In the genomic region with DNA sequence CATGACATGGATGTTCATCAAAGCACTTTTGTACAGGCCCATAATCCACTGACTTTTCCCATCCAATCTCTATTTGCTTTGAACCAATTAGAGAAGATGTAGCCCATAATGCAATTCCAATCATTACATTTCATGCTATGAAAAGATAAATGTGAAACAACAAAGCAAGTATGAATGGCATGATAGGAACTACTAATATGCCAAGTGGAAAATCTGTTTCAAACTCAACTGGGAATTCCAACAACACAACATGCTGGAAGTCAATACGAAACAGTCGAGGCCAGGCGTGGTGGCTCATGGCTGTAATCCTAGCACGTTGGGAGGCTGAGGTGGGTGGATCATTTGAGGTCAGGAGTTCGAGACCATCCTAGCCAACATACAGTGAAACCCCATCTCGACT, we compare ENCODE assay signal across 35 cellular contexts. TPM values are rescaled to one million over a fixed set of nuclear protein-coding genes. Genes with fewer than 3 reads are reported as not detected.
DNase-seq lines count a peak whose midpoint lies in the region; ATAC-seq and TF ChIP-seq lines count a peak whose summit lies in the region.
"Had no signal": no experiment of that assay in that cellular context is flagged by ENCODE, and none has a peak within 500 bp of the region (broad histone marks: within the 10 kb centered on the region; RNA-seq: fewer than 3 reads in every experiment).

No MANE protein-coding gene starts in this region.

- DNase-seq in AG04449 (ENCODE audit: low read depth, low spot score) (peak; percentile 42), IMR-90 (peak; percentile 26), choroid plexus epithelial cell (ENCODE audit: low read depth) (peak; percentile 57), mesenchymal stem cell (peak; percentile 11), T-cell (no peak)
- DNase-seq in stimulated activated naive CD4-positive, alpha-beta T cell treated with Interleukin-2 at 50 U/mL for 16 hours (lab: John Stamatoyannopoulos, UW): no peak
- DNase-seq in activated T-cell treated with anti-CD3 and anti-CD28 coated beads, Interleukin-2, amount 50 U/mL, for 4 hours: no peak
- DNase-seq: 8988T; activated CD4-positive, alpha-beta T cell treated with anti-CD3 and anti-CD28 coated beads, Interleukin-2, amount 10 ng/mL, durations not matched to agents 7 days and 5 days; activated CD8-positive, alpha-beta memory T cell treated with anti-CD3 and anti-CD28 coated beads, Interleukin-2, amount 10 ng/mL, durations not matched to agents 7 days and 5 days; activated naive CD4-positive, alpha-beta T cell; activated T-cell treated with anti-CD3 and anti-CD28 coated beads, Interleukin-2, amount 50 U/mL, for 72 hours; adrenal gland; AML-193; DMS 273 treated with DMSO at 0.1 percent for 48 hours; effector memory CD8-positive, alpha-beta T cell; erythroblast; hypothalamus; immature natural killer cell; Kasumi-1; left lung; naive B cell; NCI-H146; NCI-H510A; PC-3; psoas muscle; stimulated activated CD4-positive, alpha-beta T cell treated with anti-CD3 and anti-CD28 coated beads, Interleukin-15, amount 100 ng/mL, for 24 hours; stimulated activated naive CD8-positive, alpha-beta T cell treated with anti-CD3 and anti-CD28 coated beads, Interleukin-15, amount 100 ng/mL, for 72 hours; thyroid gland had no signal

- H3K56ac ChIP-seq in IMR-90 (ENCODE audit: extremely low read depth, insufficient read depth, low read length): no peak overlapping the region

- ATAC-seq in IMR-90 (ENCODE audit: low read depth) (peak; percentile 12), GM21786 (IDR thresholded peaks at IDR 0.05; ENCODE audit: unreplicated experiment) (no peak), T-cell (replicated peaks in 1 of 4) (no peak)
- no peak for ATAC-seq in activated T-cell treated with anti-CD3 and anti-CD28 coated beads, Interleukin-2, amount 50 U/mL, for 4 hours
- ATAC-seq: activated CD8-positive, alpha-beta memory T cell treated with anti-CD3 and anti-CD28 coated beads, Interleukin-2, amount 10 ng/mL, durations not matched to agents 7 days and 5 days; CD8-positive, alpha-beta T cell; effector memory CD8-positive, alpha-beta T cell; left lung; PC-3; psoas muscle; Right ventricle myocardium inferior; stimulated activated naive CD8-positive, alpha-beta T cell treated with anti-CD3 and anti-CD28 coated beads, Interleukin-15, amount 100 ng/mL, for 72 hours had no signal

- H2BK120ac ChIP-seq in IMR-90 (ENCODE audit: low read depth, low read length) (peak overlapping the region; percentile 85), mesenchymal stem cell (ENCODE audit: low read depth, low read length) (no peak overlapping the region)

- CTCF ChIA-PET in AG04449 (lab: Yijun Ruan, JAX): no interaction called here
- CTCF ChIA-PET in IMR-90 (lab: Yijun Ruan, JAX): no interaction called here
- CTCF ChIA-PET in T-cell (lab: Charles Lee): no interaction called here

- H2BK15ac ChIP-seq in IMR-90 (ENCODE audit: low read depth, low read length): peak overlapping the region; percentile 74; the same call in 2 of the 3 replicates
- no peak overlapping the region for H2BK15ac ChIP-seq in mesenchymal stem cell (ENCODE audit: low read depth, poor library complexity, severe bottlenecking)

- no peak for TF ChIP-seq RAD21 in IMR-90 (IDR thresholded peaks at IDR 0.05; ENCODE audit: low read length)

- H2AK9ac ChIP-seq in IMR-90 (replicated peaks; ENCODE audit: low read depth, low read length, poor library complexity): no peak overlapping the region

- peak overlapping the region; percentile 37; the same call in 1 of the 2 replicates for H3K14ac ChIP-seq in IMR-90 (replicated peaks; ENCODE audit: low read depth, low read length)
- no peak overlapping the region for H3K14ac ChIP-seq in mesenchymal stem cell (ENCODE audit: low read length in 2 of 2)

- H3K9ac ChIP-seq in IMR-90 (ENCODE audit: low read depth, low read length) (no peak overlapping the region), mesenchymal stem cell (ENCODE audit: low read length) (no peak overlapping the region)

- H3K9me3 Mint-ChIP-seq in T-cell: no peaks in the 10 kb centered on the region
- H3K9me3 Mint-ChIP-seq in activated T-cell treated with anti-CD3 and anti-CD28 coated beads, Interleukin-2, amount 50 U/mL, for 4 hours: no peaks in the 10 kb centered on the region
- H3K9me3 Mint-ChIP-seq: activated CD4-positive, alpha-beta T cell treated with anti-CD3 and anti-CD28 coated beads, Interleukin-2, amount 10 ng/mL, durations not matched to agents 7 days and 5 days; activated T-cell treated with anti-CD3 and anti-CD28 coated beads, Interleukin-2, amount 50 U/mL, for 72 hours; CD8-positive, alpha-beta T cell; effector memory CD8-positive, alpha-beta T cell; immature natural killer cell; stimulated activated naive CD8-positive, alpha-beta T cell treated with anti-CD3 and anti-CD28 coated beads, Interleukin-15, amount 100 ng/mL, for 72 hours had no signal

- no peak overlapping the region for H4K5ac ChIP-seq in IMR-90 (ENCODE audit: low read depth, low read length)

- H3K36me3 ChIP-seq in IMR-90 (ENCODE audit: control insufficient read depth, insufficient read depth, low read length) (no peaks in the 10 kb centered on the region), mesenchymal stem cell (ENCODE audit: control insufficient read depth in 1 of 2, insufficient read depth in 2 of 2, low read depth in 1 of 2, low read length in 2 of 2) (no peaks in the 10 kb centered on the region)
- H3K36me3 ChIP-seq: adrenal gland, HAP-1, left lung, neutrophil, thyroid gland had no signal

- H3K4ac ChIP-seq in IMR-90 (ENCODE audit: low read depth, low read length) (peak overlapping the region; percentile 47), mesenchymal stem cell (ENCODE audit: low read depth in 1 of 2, low read length in 2 of 2) (peak overlapping the region in 1 of 2 experiments; percentile 53)

- peak overlapping the region; percentile 80; the same call in 1 of the 2 replicates for H2BK20ac ChIP-seq in IMR-90 (ENCODE audit: low read depth, low read length)

- no peaks in the 10 kb centered on the region for H4K20me1 ChIP-seq in IMR-90 (ENCODE audit: insufficient read depth, low read length)

- no TSS peak for BruUV-seq in IMR-90 (replicated peaks; lab: Mats Ljungman, UMichigan)

- in situ Hi-C loops in IMR-90 (cut with MboI; ENCODE audit: low sequenced_read_pairs): no loop called here

- peaks cover 16 to 26% (median 16%) of the 10 kb centered on the region in 3 donors for H3K4me1 Mint-ChIP-seq in T-cell
- H3K4me1 Mint-ChIP-seq in activated T-cell treated with anti-CD3 and anti-CD28 coated beads, Interleukin-2, amount 50 U/mL, for 4 hours (ENCODE audit: low read depth): peaks cover 17% of the 10 kb centered on the region

- no CpG with 5 or more reads among the region's 6 CpGs for WGBS in IMR-90 (ENCODE audit: extremely low coverage in 2 of 2, insufficient read length in 1 of 2), 2 experiments
- WGBS in mesenchymal stem cell: 87% methylated on average over 3 of the region's 6 CpGs

- H2BK12ac ChIP-seq in mesenchymal stem cell (ENCODE audit: low read length in 2 of 2): peak overlapping the region; percentile 86 to 96

- H3K27ac ChIP-seq in IMR-90 (ENCODE audit: insufficient read depth, low read length) (no peak overlapping the region), mesenchymal stem cell (ENCODE audit: low read length, poor library complexity, severe bottlenecking) (peak overlapping the region; percentile 12)
- H3K27ac ChIP-seq: adrenal gland, coronary artery, left lung, neutrophil, psoas muscle, thyroid gland had no signal

- H3K18ac ChIP-seq in IMR-90 (ENCODE audit: low read depth, low read length) (no peak overlapping the region; the same call in 1 of the 2 replicates), mesenchymal stem cell (ENCODE audit: low read depth in 1 of 2, low read length in 2 of 2) (peak overlapping the region; percentile 52 to 83)

- H2BK5ac ChIP-seq in IMR-90 (ENCODE audit: low read depth, low read length, poor library complexity, severe bottlenecking) (peak overlapping the region; percentile 32), mesenchymal stem cell (ENCODE audit: low read depth, low read length, poor library complexity, severe bottlenecking) (no peak overlapping the region)

- H3K36me3 Mint-ChIP-seq in T-cell: no peaks in the 10 kb centered on the region
- H3K36me3 Mint-ChIP-seq in activated T-cell treated with anti-CD3 and anti-CD28 coated beads, Interleukin-2, amount 50 U/mL, for 4 hours (ENCODE audit: insufficient read depth): no peaks in the 10 kb centered on the region
- H3K36me3 Mint-ChIP-seq: CD8-positive, alpha-beta T cell; immature natural killer cell; naive B cell had no signal

- POLR2A ChIA-PET in AG04449 (lab: Yijun Ruan, JAX): no interaction called here
- POLR2A ChIA-PET in IMR-90 (lab: Charles Lee; ENCODE audit: unreplicated experiment): no interaction called here
- POLR2A ChIA-PET in T-cell (lab: Charles Lee): no interaction called here

- no peak for TF ChIP-seq POLR2A in IMR-90 (IDR thresholded peaks at IDR 0.05; ENCODE audit: low read depth, low read length)

- H3K27ac Mint-ChIP-seq in T-cell: no peak overlapping the region
- H3K27ac Mint-ChIP-seq: activated CD4-positive, alpha-beta T cell treated with anti-CD3 and anti-CD28 coated beads, Interleukin-2, amount 10 ng/mL, durations not matched to agents 7 days and 5 days; activated CD8-positive, alpha-beta memory T cell treated with anti-CD3 and anti-CD28 coated beads, Interleukin-2, amount 10 ng/mL, durations not matched to agents 7 days and 5 days; activated T-cell treated with anti-CD3 and anti-CD28 coated beads, Interleukin-2, amount 50 U/mL, for 72 hours; CD8-positive, alpha-beta T cell; immature natural killer cell; naive B cell; stimulated activated naive CD8-positive, alpha-beta T cell treated with anti-CD3 and anti-CD28 coated beads, Interleukin-15, amount 100 ng/mL, for 72 hours had no signal

- no peaks in the 10 kb centered on the region for H3K79me1 ChIP-seq in IMR-90 (ENCODE audit: low read depth in 1 of 2, low read length in 2 of 2)
- H3K79me1 ChIP-seq in mesenchymal stem cell (replicated peaks; ENCODE audit: low read length, poor library complexity, severe bottlenecking): no peaks in the 10 kb centered on the region

- peaks cover 11% of the 10 kb centered on the region for H3K27me3 ChIP-seq in IMR-90 (ENCODE audit: control insufficient read depth, insufficient read depth, low read length)
- peaks cover 2 to 10% of the 10 kb centered on the region in 2 experiments for H3K27me3 ChIP-seq in mesenchymal stem cell (ENCODE audit: control insufficient read depth in 1 of 2, insufficient read depth in 1 of 2, low read length in 2 of 2)
- H3K27me3 ChIP-seq: adrenal gland, thyroid gland had no signal

- H2AFZ ChIP-seq in IMR-90 (replicated peaks; ENCODE audit: low read length, poor library complexity) (no peak overlapping the region), mesenchymal stem cell (ENCODE audit: low read depth, low read length) (no peak overlapping the region)

- H3K27me3 Mint-ChIP-seq in T-cell: peaks cover 8 to 27% of the 10 kb centered on the region in 2 donors
- peaks cover 30% of the 10 kb centered on the region for H3K27me3 Mint-ChIP-seq in activated T-cell treated with anti-CD3 and anti-CD28 coated beads, Interleukin-2, amount 50 U/mL, for 4 hours (ENCODE audit: low read depth)

- H2AK5ac ChIP-seq in IMR-90 (ENCODE audit: low read depth, low read length) (peak overlapping the region; percentile 93; the same call in 1 of the 2 replicates), mesenchymal stem cell (ENCODE audit: low read length, severe bottlenecking) (no peak overlapping the region)

- no peak overlapping the region for H3K4me3 Mint-ChIP-seq in T-cell
- no peak overlapping the region for H3K4me3 Mint-ChIP-seq in activated T-cell treated with anti-CD3 and anti-CD28 coated beads, Interleukin-2, amount 50 U/mL, for 4 hours
- H3K4me3 Mint-ChIP-seq: activated CD4-positive, alpha-beta T cell treated with anti-CD3 and anti-CD28 coated beads, Interleukin-2, amount 10 ng/mL, durations not matched to agents 7 days and 5 days; activated CD8-positive, alpha-beta memory T cell treated with anti-CD3 and anti-CD28 coated beads, Interleukin-2, amount 10 ng/mL, durations not matched to agents 7 days and 5 days; CD8-positive, alpha-beta T cell had no signal

- H3K9me3 ChIP-seq in IMR-90 (ENCODE audit: control insufficient read depth, insufficient read depth, low read length) (no peaks in the 10 kb centered on the region), mesenchymal stem cell (ENCODE audit: control insufficient read depth, low read length) (no peaks in the 10 kb centered on the region)
- H3K9me3 ChIP-seq: adrenal gland, HAP-1, left lung, neutrophil, psoas muscle, thyroid gland had no signal

- H4K8ac ChIP-seq in IMR-90 (ENCODE audit: low read depth in 2 of 2, low read length in 2 of 2): peak overlapping the region in 1 of 2 experiments; percentile 50; a peak in 1 of 4 replicates
- no peak overlapping the region for H4K8ac ChIP-seq in mesenchymal stem cell (ENCODE audit: low read length)

- H3K4me3 ChIP-seq in AG04449 (ENCODE audit: low read depth, low read length) (no peak overlapping the region), IMR-90 (ENCODE audit: insufficient read depth, low read depth, low read length) (no peak overlapping the region), choroid plexus epithelial cell (ENCODE audit: low read depth, low read length) (no peak overlapping the region), mesenchymal stem cell (ENCODE audit: insufficient read depth in 1 of 2, low read depth in 1 of 2, low read length in 2 of 2) (no peak overlapping the region)
- H3K4me3 ChIP-seq: adrenal gland, coronary artery, HAP-1, left lung, psoas muscle, thyroid gland had no signal

- H3K9me1 ChIP-seq in IMR-90 (ENCODE audit: insufficient read depth, low read length): no peaks in the 10 kb centered on the region

- TF ChIP-seq CTCF in AG04449 (IDR thresholded peaks at IDR 0.05; ENCODE audit: insufficient read depth, low read length, missing control alignments) (no peak), IMR-90 (conservative IDR thresholded peaks at IDR 0.05; ENCODE audit: low read depth, low read length) (no peak), choroid plexus epithelial cell (conservative IDR thresholded peaks at IDR 0.05; ENCODE audit: low read depth, low read length) (no peak)

- H3K4me2 ChIP-seq in IMR-90 (ENCODE audit: low read depth, low read length): no peak overlapping the region
- no peak overlapping the region for H3K4me2 ChIP-seq in mesenchymal stem cell (ENCODE audit: low read length, poor library complexity, severe bottlenecking)

- intact Hi-C loops in IMR-90 (cut with micrococcal nuclease): no loop called here

- H3K4me1 ChIP-seq in IMR-90 (ENCODE audit: control insufficient read depth, insufficient read depth, low read length) (peaks cover 9% of the 10 kb centered on the region), mesenchymal stem cell (ENCODE audit: control insufficient read depth, insufficient read depth, low read depth, low read length) (peaks cover 9% of the 10 kb centered on the region)
- H3K4me1 ChIP-seq: left lung, psoas muscle had no signal

- no peak overlapping the region for H4K91ac ChIP-seq in IMR-90 (ENCODE audit: insufficient read depth, low read depth, low read length)
- H4K91ac ChIP-seq in mesenchymal stem cell (ENCODE audit: low read length): peak overlapping the region; percentile 58

- dilution Hi-C loops in IMR-90 (cut with HindIII; ENCODE audit: low sequenced_read_pairs, unreplicated experiment): no loop called here

- H3K23ac ChIP-seq in IMR-90 (ENCODE audit: low read depth, low read length) (no peak overlapping the region), mesenchymal stem cell (ENCODE audit: low read length in 2 of 2) (no peak overlapping the region)

RNA-seq across cellular contexts. Expression of a gene that starts 39.6 kb away (rescaled TPM):
- total RNA-seq in IMR-90 (2012; rRNA removed) (21.3 and 23.1 TPM in 2 replicates), T-cell (1 to 10 TPM; 3.4 to 7.2 (median 5.1) TPM)
- 10.4 and 12.3 TPM in 2 replicates for polyA plus RNA-seq in IMR-90 (2012; rRNA removed)
- polyA plus RNA-seq in IMR-90 (2012; cell fraction: cytosol; rRNA removed): 5.1 and 8.9 TPM in 2 replicates
- polyA plus RNA-seq in IMR-90 (2012; cell fraction: nucleus; rRNA removed; ENCODE audit: low replicate concordance): 1.6 and 2.6 TPM in 2 replicates
- 174 TPM for polyA plus RNA-seq in mesenchymal stem cell (2013, experiment 1 of 2)
- polyA plus RNA-seq in mesenchymal stem cell (2013, experiment 2 of 2): 170 TPM
- 10 to 100 TPM; 41.3 to 55.1 (median 44.8) TPM for total RNA-seq in activated T-cell treated with anti-CD3 and anti-CD28 coated beads, Interleukin-2, amount 50 U/mL, for 4 hours

RNA-seq across cellular contexts. Expression of a gene that starts 55.9 kb away (rescaled TPM):
- 25.5 and 37.8 TPM in 2 replicates for total RNA-seq in IMR-90 (2012; rRNA removed)
- polyA plus RNA-seq in IMR-90 (2012; rRNA removed): 40.0 and 46.3 TPM in 2 replicates
- polyA plus RNA-seq in IMR-90 (2012; cell fraction: cytosol; rRNA removed): 30.3 and 41.1 TPM in 2 replicates
- polyA plus RNA-seq in IMR-90 (2012; cell fraction: nucleus; rRNA removed; ENCODE audit: low replicate concordance): 84.5 and 162 TPM in 2 replicates
- polyA plus RNA-seq in mesenchymal stem cell (2013, experiment 1 of 2): 71.7 TPM
- polyA plus RNA-seq in mesenchymal stem cell (2013, experiment 2 of 2): 73.0 TPM
- 10 to 100 TPM; 29.3 to 55.4 (median 33.8) TPM for total RNA-seq in T-cell
- 10 to 100 TPM; 18.1 to 22.1 (median 19.4) TPM for total RNA-seq in activated T-cell treated with anti-CD3 and anti-CD28 coated beads, Interleukin-2, amount 50 U/mL, for 4 hours

RNA-seq across cellular contexts. Expression of a gene that starts 56.1 kb away (rescaled TPM):
- total RNA-seq in IMR-90 (2012; rRNA removed) (45.3 and 49.1 TPM in 2 replicates), T-cell (10 to 100 TPM; 12.1 to 28.9 (median 23.3) TPM)
- polyA plus RNA-seq in IMR-90 (2012; rRNA removed): 62.9 and 75.9 TPM in 2 replicates
- polyA plus RNA-seq in IMR-90 (2012; cell fraction: cytosol; rRNA removed): 34.5 and 53.3 TPM in 2 replicates
- 93.6 and 106 TPM in 2 replicates for polyA plus RNA-seq in IMR-90 (2012; cell fraction: nucleus; rRNA removed; ENCODE audit: low replicate concordance)
- polyA plus RNA-seq in mesenchymal stem cell (2013, experiment 1 of 2): 49.4 TPM
- 49.9 TPM for polyA plus RNA-seq in mesenchymal stem cell (2013, experiment 2 of 2)
- 10 to 100 TPM; 19.5 to 24.2 (median 23.1) TPM for total RNA-seq in activated T-cell treated with anti-CD3 and anti-CD28 coated beads, Interleukin-2, amount 50 U/mL, for 4 hours

Comparison
In these comparisons a context has a peak if more than half of its experiments do, and no peak if none do; other contexts are left out.
1. DNase-seq: peak in AG04449 (single experiment), IMR-90 (single experiment), choroid plexus epithelial cell (single experiment) and mesenchymal stem cell (single experiment); none in stimulated activated naive CD4-positive, alpha-beta T cell treated with Interleukin-2 at 50 U/mL for 16 hours (single experiment), T-cell (0 of 34) and activated T-cell treated with anti-CD3 and anti-CD28 coated beads, Interleukin-2, amount 50 U/mL, for 4 hours (single experiment).